Comparison of ENCODE assay signal across 8 cellular contexts in the genomic region with DNA sequence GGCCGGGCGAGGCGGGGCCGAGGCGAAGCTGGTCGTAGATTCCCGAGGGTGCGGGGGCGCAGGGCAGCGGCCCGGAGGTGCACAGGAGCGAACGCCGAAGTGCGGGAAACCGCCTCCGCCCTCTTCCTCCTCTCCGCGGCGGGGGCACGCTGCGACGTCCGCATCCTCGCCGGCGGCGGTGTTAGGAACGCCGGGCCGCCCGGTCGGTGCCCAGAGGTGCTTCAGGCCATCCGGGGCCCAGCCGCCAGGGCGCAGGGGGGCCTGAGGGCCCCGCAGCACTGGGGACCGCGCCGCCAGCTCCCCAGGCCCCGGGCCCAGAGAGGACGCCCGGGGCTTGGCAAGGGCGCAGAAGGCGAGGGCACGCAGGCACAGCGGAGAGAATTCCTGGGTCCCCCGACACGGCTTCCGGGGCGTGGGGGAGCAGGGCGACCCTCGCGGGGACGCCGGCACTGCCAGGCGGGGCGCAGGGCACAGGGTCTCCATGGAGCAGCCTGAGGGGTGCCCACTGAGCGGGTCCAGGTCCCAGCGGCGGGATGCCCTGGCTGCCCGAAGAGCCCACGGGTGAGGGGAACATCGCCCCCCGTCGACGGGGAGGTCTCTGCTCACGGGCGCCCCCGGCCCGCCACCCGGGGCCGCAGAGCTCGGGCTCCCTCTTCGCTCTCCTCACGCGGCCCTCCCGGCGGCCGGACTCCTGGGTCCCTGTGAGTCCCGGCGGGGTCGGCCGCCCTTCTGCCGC. TPM values are rescaled to one million over a fixed set of nuclear protein-coding genes. Genes with fewer than 3 reads are reported as not detected.
DNase-seq lines count a peak whose midpoint lies in the region; ATAC-seq, FAIRE-seq and TF ChIP-seq lines count a peak whose summit lies in the region.

No MANE protein-coding gene starts in this region.

- BruUV-seq in endothelial cell of umbilical vein (replicated peaks; lab: Mats Ljungman, UMichigan) = TSS peak; percentile 25

- no peaks in the 10 kb centered on the region for H3K79me2 ChIP-seq in endothelial cell of umbilical vein (ENCODE audit: control insufficient read depth, insufficient read depth, low read length)

- dilution Hi-C loops in endothelial cell of umbilical vein (cut with MboI; ENCODE audit: extremely low pct_ligation_motif_present, low sequenced_read_pairs) = no loop called here

- peak overlapping the region; percentile 67 for H3K4me2 ChIP-seq in endothelial cell of umbilical vein (ENCODE audit: insufficient read depth, low read length)
- peak overlapping the region; percentile 95 for H3K4me2 ChIP-seq in neuronal stem cell (ENCODE audit: insufficient read depth, low read length, poor library complexity, severe bottlenecking)

- no peak overlapping the region for H2BK12ac ChIP-seq in neuronal stem cell (ENCODE audit: low read length)

- no peaks in the 10 kb centered on the region for H3K79me1 ChIP-seq in neuronal stem cell (ENCODE audit: low read depth, low read length)

- H3K14ac ChIP-seq in neuronal stem cell (ENCODE audit: low read length) = no peak overlapping the region

- H3K9ac ChIP-seq in endothelial cell of umbilical vein (replicated peaks; ENCODE audit: extremely low read depth, insufficient read depth, low read length) (peak overlapping the region; percentile 30), neuronal stem cell (ENCODE audit: low read depth, low read length, poor library complexity) (peak overlapping the region; percentile 96)

- no peaks in the 10 kb centered on the region for H3K9me3 ChIP-seq in endothelial cell of umbilical vein (replicated peaks; ENCODE audit: control insufficient read depth, insufficient read depth, low read length)
- H3K9me3 ChIP-seq in neuronal stem cell (replicated peaks in 1 of 2; ENCODE audit: control insufficient read depth in 2 of 2, insufficient read depth in 1 of 2, low read depth in 1 of 2, low read length in 2 of 2) = no peaks in the 10 kb centered on the region

- TF ChIP-seq CTCF in endothelial cell of umbilical vein (IDR thresholded peaks at IDR 0.05; ENCODE audit: extremely low read depth in 1 of 2, insufficient read depth in 1 of 2, low read depth in 1 of 2, low read length in 2 of 2) = peak in 1 of 2 donors; percentile 34

- no peak overlapping the region for H4K8ac ChIP-seq in neuronal stem cell (ENCODE audit: low read depth, low read length)

- H4K91ac ChIP-seq in neuronal stem cell (ENCODE audit: low read depth, low read length, poor library complexity) = no peak overlapping the region

- H2AK5ac ChIP-seq in neuronal stem cell (ENCODE audit: low read depth, low read length) = peak overlapping the region; percentile 78

- TF ChIP-seq POLR2A in endothelial cell of umbilical vein (IDR thresholded peaks at IDR 0.05; ENCODE audit: low read depth, low read length) = no peak

- H3K4ac ChIP-seq in neuronal stem cell (ENCODE audit: low read length) = no peak overlapping the region

- ATAC-seq in HG02678 (IDR thresholded peaks at IDR 0.05; ENCODE audit: unreplicated experiment) = peak; percentile 19

- peaks cover 36 to 47% of the 10 kb centered on the region in 2 experiments for H3K27me3 ChIP-seq in endothelial cell of umbilical vein (ENCODE audit: control insufficient read depth in 2 of 2, insufficient read depth in 2 of 2, low read length in 2 of 2)
- peaks cover 6 to 43% (median 35%) of the 10 kb centered on the region in 3 experiments for H3K27me3 ChIP-seq in neuronal stem cell (ENCODE audit: control insufficient read depth in 3 of 3, insufficient read depth in 3 of 3, low read depth in 1 of 3, low read length in 3 of 3)

- no CpG with 5 or more reads among the region's 85 CpGs for WGBS in neuronal stem cell (ENCODE audit: extremely low coverage in 2 of 2, insufficient read length in 2 of 2, insufficient replicate concordance in 1 of 2), 2 donors

- POLR2A ChIA-PET in endothelial cell of umbilical vein (lab: Charles Lee) = no interaction called here

- H3K27ac ChIP-seq in endothelial cell of umbilical vein (ENCODE audit: insufficient read depth, low read depth, low read length) (no peak overlapping the region), neuronal stem cell (replicated peaks; ENCODE audit: low read length) (peak overlapping the region; percentile 33)

- peak overlapping the region; percentile 57 for H2BK5ac ChIP-seq in neuronal stem cell (ENCODE audit: low read length)

- H2AFZ ChIP-seq in endothelial cell of umbilical vein (ENCODE audit: low read depth, low read length) (peak overlapping the region; percentile 49), neuronal stem cell (ENCODE audit: low read length) (peak overlapping the region; percentile 93)

- DNase-seq in DMS53 (lab: John Stamatoyannopoulos, UW) (peak; percentile 67), DMS53 treated with DMSO at 0.1 percent for 48 hours (lab: John Stamatoyannopoulos, UW; ENCODE audit: unreplicated experiment) (no peak), T-helper 9 cell (peak; percentile 7), endothelial cell of umbilical vein (ENCODE audit: low read depth, low spot score) (no peak), neuronal stem cell (ENCODE audit: low spot score) (no peak), HCEC 1CT (no peak)
- no peak for DNase-seq in NK-92 treated with Interleukin-12 subunit alpha and Interleukin-12 subunit beta, amount 100 ng/mL, for 24 hours (lab: John Stamatoyannopoulos, UW)

- intact Hi-C loops in endothelial cell of umbilical vein (cut with micrococcal nuclease) = no loop called here

- H2BK120ac ChIP-seq in neuronal stem cell (ENCODE audit: low read depth, low read length) = peak overlapping the region; percentile 37

- H2BK15ac ChIP-seq in neuronal stem cell (ENCODE audit: low read length) = no peak overlapping the region

- CTCF ChIA-PET in endothelial cell of umbilical vein (lab: Charles Lee) = interaction anchor here (0.6 to 7.9 kb wide), 4 partner anchors 11 to 98 kb away, joined by 3 to 138 read pairs (median 22); a partner anchor contains a TSS

- H3K4me3 ChIP-seq in endothelial cell of umbilical vein (replicated peaks in 1 of 3; ENCODE audit: insufficient read depth in 1 of 3, low read depth in 1 of 3, low read length in 3 of 3) (peak overlapping the region; percentile 32 to 63 (median 41)), neuronal stem cell (ENCODE audit: low read length in 2 of 2) (peak overlapping the region; percentile 56 to 91)

- peak overlapping the region; percentile 96 for H3K18ac ChIP-seq in neuronal stem cell (ENCODE audit: low read length)

- no peaks in the 10 kb centered on the region for H3K9me1 ChIP-seq in endothelial cell of umbilical vein (replicated peaks; ENCODE audit: control insufficient read depth, extremely low read depth, insufficient read depth, low read length)

- no peaks in the 10 kb centered on the region for H4K20me1 ChIP-seq in endothelial cell of umbilical vein (replicated peaks; ENCODE audit: control insufficient read depth, extremely low read depth, insufficient read depth, low read length)

- H3K4me1 ChIP-seq in endothelial cell of umbilical vein (ENCODE audit: control insufficient read depth, extremely low read depth, insufficient read depth, low read length) = peaks cover 14% of the 10 kb centered on the region
- peaks cover 17 to 20% of the 10 kb centered on the region in 2 donors for H3K4me1 ChIP-seq in neuronal stem cell (ENCODE audit: control insufficient read depth in 2 of 2, insufficient read depth in 1 of 2, low read depth in 1 of 2, low read length in 2 of 2)

- H3K23ac ChIP-seq in neuronal stem cell (ENCODE audit: low read depth, low read length, poor library complexity) = peak overlapping the region; percentile 90

- no peaks in the 10 kb centered on the region for H3K36me3 ChIP-seq in endothelial cell of umbilical vein (ENCODE audit: control insufficient read depth in 2 of 2, extremely low read depth in 1 of 2, insufficient read depth in 2 of 2, low read length in 2 of 2)
- H3K36me3 ChIP-seq in neuronal stem cell (replicated peaks in 1 of 2; ENCODE audit: control insufficient read depth in 2 of 2, insufficient read depth in 2 of 2, low read length in 2 of 2) = no peaks in the 10 kb centered on the region

- no peak for FAIRE-seq in endothelial cell of umbilical vein (lab: Jason Lieb, UNC)

TF ChIP-seq in endothelial cell of umbilical vein, 7 proteins besides CTCF, POLR2A, EP300 and RAD21 (continues in another document):
- TF ChIP-seq JUN (IDR thresholded peaks at IDR 0.05; ENCODE audit: borderline replicate concordance, insufficient read depth, insufficient read length, low read depth) = no peak

RNA-seq across cellular contexts. Expression of a gene that starts 0.6 kb away (rescaled TPM):
- 2.6 and 2.9 TPM in 2 replicates for total RNA-seq in endothelial cell of umbilical vein
- 0.43 and 0.54 TPM in 2 replicates for polyA plus RNA-seq in endothelial cell of umbilical vein
- polyA plus RNA-seq in endothelial cell of umbilical vein (2011; cell fraction: cytosol; rRNA removed) = 0.67 and 0.82 TPM in 2 replicates
- 0.36 and 0.38 TPM in 2 replicates for polyA plus RNA-seq in endothelial cell of umbilical vein (2011; cell fraction: nucleus; rRNA removed)
- polyA plus RNA-seq in endothelial cell of umbilical vein (2012) = 4.5 and 5.2 TPM in 2 replicates
- polyA minus RNA-seq in endothelial cell of umbilical vein = 0.44 and 0.68 TPM in 2 replicates
- polyA minus RNA-seq in endothelial cell of umbilical vein (2011; cell fraction: cytosol; rRNA and poly(A)+ RNA removed) = 5.8 TPM
- 0.10 and 0.34 TPM in 2 replicates for polyA minus RNA-seq in endothelial cell of umbilical vein (2011; cell fraction: nucleus; rRNA and poly(A)+ RNA removed)
- polyA plus RNA-seq in neuronal stem cell (2013, experiment 1 of 2) = 17.0 TPM
- polyA plus RNA-seq in neuronal stem cell (2013, experiment 2 of 2) = 16.8 TPM

RNA-seq across cellular contexts. Expression of a gene that starts 30.9 kb away (rescaled TPM):
- 85.4 and 86.6 TPM in 2 replicates for total RNA-seq in endothelial cell of umbilical vein
- polyA plus RNA-seq in endothelial cell of umbilical vein = 32.1 and 35.7 TPM in 2 replicates
- 21.1 and 29.6 TPM in 2 replicates for polyA plus RNA-seq in endothelial cell of umbilical vein (2011; cell fraction: cytosol; rRNA removed)
- 144 and 172 TPM in 2 replicates for polyA plus RNA-seq in endothelial cell of umbilical vein (2011; cell fraction: nucleus; rRNA removed)
- 37.7 and 42.7 TPM in 2 replicates for polyA plus RNA-seq in endothelial cell of umbilical vein (2012)
- polyA minus RNA-seq in endothelial cell of umbilical vein = 68.1 and 78.3 TPM in 2 replicates
- polyA minus RNA-seq in endothelial cell of umbilical vein (2011; cell fraction: cytosol; rRNA and poly(A)+ RNA removed) = 34.7 TPM
- polyA minus RNA-seq in endothelial cell of umbilical vein (2011; cell fraction: nucleus; rRNA and poly(A)+ RNA removed) = 72.9 and 91.4 TPM in 2 replicates
- polyA plus RNA-seq in neuronal stem cell (2013, experiment 1 of 2) = 14.2 TPM
- 14.1 TPM for polyA plus RNA-seq in neuronal stem cell (2013, experiment 2 of 2)

RNA-seq across cellular contexts. Expression of a gene that starts 56.0 kb away (rescaled TPM):
- 22.6 and 23.7 TPM in 2 replicates for total RNA-seq in endothelial cell of umbilical vein
- polyA plus RNA-seq in endothelial cell of umbilical vein = 8.7 and 11.1 TPM in 2 replicates
- polyA plus RNA-seq in endothelial cell of umbilical vein (2011; cell fraction: cytosol; rRNA removed) = 8.8 and 10.9 TPM in 2 replicates
- 3.4 and 4.0 TPM in 2 replicates for polyA plus RNA-seq in endothelial cell of umbilical vein (2011; cell fraction: nucleus; rRNA removed)
- 16.3 and 17.9 TPM in 2 replicates for polyA plus RNA-seq in endothelial cell of umbilical vein (2012)
- polyA minus RNA-seq in endothelial cell of umbilical vein = 2.0 and 2.6 TPM in 2 replicates
- 18.3 TPM for polyA minus RNA-seq in endothelial cell of umbilical vein (2011; cell fraction: cytosol; rRNA and poly(A)+ RNA removed)
- 1.1 and 2.0 TPM in 2 replicates for polyA minus RNA-seq in endothelial cell of umbilical vein (2011; cell fraction: nucleus; rRNA and poly(A)+ RNA removed)
- 4.7 TPM for polyA plus RNA-seq in neuronal stem cell (2013, experiment 1 of 2)
- 4.8 TPM for polyA plus RNA-seq in neuronal stem cell (2013, experiment 2 of 2)

Comparison
In these comparisons a context has a peak if more than half of its experiments do, and no peak if none do; other contexts are left out.
1. DNase-seq: peak in DMS53 (single experiment) and T-helper 9 cell (single experiment); none in DMS53 treated with DMSO at 0.1 percent for 48 hours (single experiment), endothelial cell of umbilical vein (single experiment), neuronal stem cell (single experiment), NK-92 treated with Interleukin-12 subunit alpha and Interleukin-12 subunit beta, amount 100 ng/mL, for 24 hours (single experiment) and HCEC 1CT (single experiment).